Comparison of ENCODE assay signal across 23 cellular contexts in genomic region chr14:21999400-21999799, GRCh38.
DNase-seq lines count a peak whose midpoint lies in the region; ATAC-seq and TF ChIP-seq lines count a peak whose summit lies in the region.
"Had no signal": no experiment of that assay in that cellular context is flagged by ENCODE, and none has a peak within 500 bp of the region (broad histone marks: within the 10 kb centered on the region; RNA-seq: fewer than 3 reads in every experiment).

No MANE protein-coding gene starts in this region.

- no peak overlapping the region for H3K4me2 ChIP-seq in neural progenitor cell

- H3K9ac ChIP-seq in neural progenitor cell, result no peak overlapping the region
- H3K9ac ChIP-seq: GM23248 had no signal

- H3K27me3 ChIP-seq in RWPE2 (ENCODE audit: insufficient read depth, poor library complexity, severe bottlenecking) (no peaks in the 10 kb centered on the region), neural progenitor cell (no peaks in the 10 kb centered on the region)
- H3K27me3 ChIP-seq: pancreas, tibial artery had no signal

- no peaks in the 10 kb centered on the region for H3K9me3 Mint-ChIP-seq in activated naive CD4-positive, alpha-beta T cell treated with anti-CD3 and anti-CD28 coated beads, Interleukin-2, amount 10 ng/mL, durations not matched to agents 7 days and 5 days
- no peaks in the 10 kb centered on the region for H3K9me3 Mint-ChIP-seq in activated naive CD4-positive, alpha-beta T cell treated with anti-CD3 and anti-CD28 coated beads, Interleukin-2, amount 50 U/mL, for 72 hours
- no peaks in the 10 kb centered on the region for H3K9me3 Mint-ChIP-seq in stimulated activated naive CD8-positive, alpha-beta T cell treated with anti-CD3 and anti-CD28 coated beads, Interleukin-15, Interleukin-2, amounts not matched to agents 100 ng/mL and 50 ng/mL, for 24 hours
- H3K9me3 Mint-ChIP-seq in neural progenitor cell, result no peaks in the 10 kb centered on the region
- H3K9me3 Mint-ChIP-seq: effector memory CD8-positive, alpha-beta T cell; natural killer cell; stimulated activated naive B cell treated with anti-CD40 and anti-IgM and Interleukin-4, amounts not matched to agents 10 μg/mL and 1 μg/mL and 100 μg/mL, for 72 hours had no signal

- H4K20me1 ChIP-seq in neural progenitor cell (ENCODE audit: low read depth), result no peaks in the 10 kb centered on the region

- H3K4me1 Mint-ChIP-seq in activated naive CD4-positive, alpha-beta T cell treated with anti-CD3 and anti-CD28 coated beads, Interleukin-2, amount 10 ng/mL, durations not matched to agents 7 days and 5 days, result peaks cover 37% of the 10 kb centered on the region
- H3K4me1 Mint-ChIP-seq in stimulated activated naive CD8-positive, alpha-beta T cell treated with anti-CD3 and anti-CD28 coated beads, Interleukin-15, Interleukin-2, amounts not matched to agents 100 ng/mL and 50 ng/mL, for 24 hours (ENCODE audit: low read depth), result peaks cover 31% of the 10 kb centered on the region
- peaks cover 6% of the 10 kb centered on the region for H3K4me1 Mint-ChIP-seq in neural progenitor cell
- H3K4me1 Mint-ChIP-seq: IgD-negative memory B cell; stimulated activated naive B cell treated with anti-CD40 and anti-IgM and Interleukin-4, amounts not matched to agents 10 μg/mL and 1 μg/mL and 100 μg/mL, for 72 hours had no signal

- no peaks in the 10 kb centered on the region for H3K79me2 ChIP-seq in neural progenitor cell (ENCODE audit: low read depth)

- peaks cover 4% of the 10 kb centered on the region for H3K27me3 Mint-ChIP-seq in activated naive CD4-positive, alpha-beta T cell treated with anti-CD3 and anti-CD28 coated beads, Interleukin-2, amount 10 ng/mL, durations not matched to agents 7 days and 5 days
- H3K27me3 Mint-ChIP-seq in stimulated activated naive CD8-positive, alpha-beta T cell treated with anti-CD3 and anti-CD28 coated beads, Interleukin-15, Interleukin-2, amounts not matched to agents 100 ng/mL and 50 ng/mL, for 24 hours, result peaks cover under 1% of the 10 kb centered on the region
- H3K27me3 Mint-ChIP-seq in neural progenitor cell (ENCODE audit: insufficient read depth, low read depth), result no peaks in the 10 kb centered on the region
- H3K27me3 Mint-ChIP-seq: effector memory CD8-positive, alpha-beta T cell had no signal

- no peak overlapping the region for H3K4me3 ChIP-seq in RWPE2 (ENCODE audit: severe bottlenecking)
- no peak overlapping the region for H3K4me3 ChIP-seq in neural progenitor cell
- H3K4me3 ChIP-seq: GM23248, pancreas, right lobe of liver, tibial artery had no signal

- H3K36me3 ChIP-seq in RWPE2 (ENCODE audit: low read depth) (no peaks in the 10 kb centered on the region), neural progenitor cell (no peaks in the 10 kb centered on the region)
- H3K36me3 ChIP-seq: pancreas, right lobe of liver, tibial artery had no signal

- H3K4me1 ChIP-seq in RWPE2 (ENCODE audit: insufficient read depth, poor library complexity, severe bottlenecking), result no peaks in the 10 kb centered on the region
- H3K4me1 ChIP-seq in neural progenitor cell, result no peaks in the 10 kb centered on the region
- H3K4me1 ChIP-seq: pancreas, right lobe of liver, tibial artery had no signal

- 0 out of 3 replicates have a peak, but pooled peaks have one; percentile 52 for ATAC-seq in RWPE2 (ENCODE audit: low read depth)
- peak; percentile 17 to 20 for ATAC-seq in activated naive CD4-positive, alpha-beta T cell treated with anti-CD3 and anti-CD28 coated beads, Interleukin-2, amount 50 U/mL, for 72 hours
- ATAC-seq: effector memory CD8-positive, alpha-beta T cell; left colon; natural killer cell; pancreas; right lobe of liver; Right ventricle myocardium inferior; stimulated activated naive B cell treated with anti-CD40 and anti-IgM and Interleukin-4, amounts not matched to agents 10 μg/mL and 1 μg/mL and 100 μg/mL, for 72 hours had no signal

- H3F3A ChIP-seq in neural progenitor cell (ENCODE audit: low read depth), result no peaks in the 10 kb centered on the region

- peaks cover 4% of the 10 kb centered on the region for H3K36me3 Mint-ChIP-seq in activated naive CD4-positive, alpha-beta T cell treated with anti-CD3 and anti-CD28 coated beads, Interleukin-2, amount 10 ng/mL, durations not matched to agents 7 days and 5 days
- H3K36me3 Mint-ChIP-seq in activated naive CD4-positive, alpha-beta T cell treated with anti-CD3 and anti-CD28 coated beads, Interleukin-2, amount 50 U/mL, for 72 hours, result peaks cover 0 to 12% of the 10 kb centered on the region in 2 donors
- peaks cover 5% of the 10 kb centered on the region for H3K36me3 Mint-ChIP-seq in stimulated activated naive CD8-positive, alpha-beta T cell treated with anti-CD3 and anti-CD28 coated beads, Interleukin-15, Interleukin-2, amounts not matched to agents 100 ng/mL and 50 ng/mL, for 24 hours (ENCODE audit: low read depth)
- no peaks in the 10 kb centered on the region for H3K36me3 Mint-ChIP-seq in neural progenitor cell
- H3K36me3 Mint-ChIP-seq: IgD-negative memory B cell; natural killer cell; stimulated activated naive B cell treated with anti-CD40 and anti-IgM and Interleukin-4, amounts not matched to agents 10 μg/mL and 1 μg/mL and 100 μg/mL, for 72 hours had no signal

- H3K4me3 Mint-ChIP-seq in activated naive CD4-positive, alpha-beta T cell treated with anti-CD3 and anti-CD28 coated beads, Interleukin-2, amount 10 ng/mL, durations not matched to agents 7 days and 5 days, result peak overlapping the region; percentile 95
- H3K4me3 Mint-ChIP-seq in stimulated activated naive CD8-positive, alpha-beta T cell treated with anti-CD3 and anti-CD28 coated beads, Interleukin-15, Interleukin-2, amounts not matched to agents 100 ng/mL and 50 ng/mL, for 24 hours, result peak overlapping the region; percentile 87
- H3K4me3 Mint-ChIP-seq in neural progenitor cell, result no peak overlapping the region
- H3K4me3 Mint-ChIP-seq: IgD-negative memory B cell; natural killer cell; stimulated activated naive B cell treated with anti-CD40 and anti-IgM and Interleukin-4, amounts not matched to agents 10 μg/mL and 1 μg/mL and 100 μg/mL, for 72 hours had no signal

- H3K9me3 ChIP-seq in RWPE2 (ENCODE audit: severe bottlenecking), result no peaks in the 10 kb centered on the region
- H3K9me3 ChIP-seq in neural progenitor cell (ENCODE audit: low read depth), result no peaks in the 10 kb centered on the region
- H3K9me3 ChIP-seq: pancreas, right lobe of liver, tibial artery had no signal

- no peak overlapping the region for H3K27ac ChIP-seq in RWPE2 (ENCODE audit: poor library complexity, severe bottlenecking)
- H3K27ac ChIP-seq in neural progenitor cell, result no peak overlapping the region
- H3K27ac ChIP-seq: GM23248, pancreas, right lobe of liver, tibial artery had no signal

- peak overlapping the region; percentile 67 for H3K27ac Mint-ChIP-seq in activated naive CD4-positive, alpha-beta T cell treated with anti-CD3 and anti-CD28 coated beads, Interleukin-2, amount 10 ng/mL, durations not matched to agents 7 days and 5 days
- peak overlapping the region in 1 of 2 donors; percentile 87 for H3K27ac Mint-ChIP-seq in activated naive CD4-positive, alpha-beta T cell treated with anti-CD3 and anti-CD28 coated beads, Interleukin-2, amount 50 U/mL, for 72 hours
- peak overlapping the region; percentile 55 for H3K27ac Mint-ChIP-seq in stimulated activated naive CD8-positive, alpha-beta T cell treated with anti-CD3 and anti-CD28 coated beads, Interleukin-15, Interleukin-2, amounts not matched to agents 100 ng/mL and 50 ng/mL, for 24 hours
- H3K27ac Mint-ChIP-seq in neural progenitor cell, result no peak overlapping the region
- H3K27ac Mint-ChIP-seq: IgD-negative memory B cell; natural killer cell; stimulated activated naive B cell treated with anti-CD40 and anti-IgM and Interleukin-4, amounts not matched to agents 10 μg/mL and 1 μg/mL and 100 μg/mL, for 72 hours had no signal

- CTCF ChIA-PET in activated naive CD4-positive, alpha-beta T cell treated with anti-CD3 and anti-CD28 coated beads, Interleukin-2, amount 10 ng/mL, durations not matched to agents 7 days and 5 days (lab: Charles Lee), result interaction anchor here (1.0 to 2.3 kb wide), 9 partner anchors 9 to 571 kb away, joined by 3 to 10 read pairs (median 5); no protein-coding TSS in a partner anchor

- TF ChIP-seq CTCF in RWPE2 (IDR thresholded peaks at IDR 0.05; ENCODE audit: poor library complexity, severe bottlenecking) (no peak), neural progenitor cell (IDR thresholded peaks at IDR 0.05) (no peak)

- peak; percentile 37 for DNase-seq in activated naive CD4-positive, alpha-beta T cell treated with anti-CD3 and anti-CD28 coated beads, Interleukin-2, amount 10 ng/mL, durations not matched to agents 7 days and 5 days
- DNase-seq in activated naive CD4-positive, alpha-beta T cell treated with Interleukin-2 at 50 U/mL for 16 hours, result no peak
- no peak for DNase-seq in RWPE2 (ENCODE audit: low spot score)
- no peak for DNase-seq in activated naive CD4-positive, alpha-beta T cell treated with anti-CD3 and anti-CD28 coated beads, Interleukin-2, amount 50 U/mL, for 72 hours (ENCODE audit: low spot score in 2 of 2)
- DNase-seq in NCI-H1048 (lab: John Stamatoyannopoulos, UW), result no peak
- DNase-seq in neural progenitor cell (ENCODE audit: low spot score), result no peak
- DNase-seq: activated gamma-delta T cell treated with Interleukin-2 at 50 U/mL for 16 hours; DMS79; effector memory CD8-positive, alpha-beta T cell; GM23248; left colon; mesendoderm; natural killer cell; NCI-H1417 treated with DMSO at 0.1 percent for 48 hours; NCI-H2171; NCI-H526; pancreas; right lobe of liver; stimulated activated naive B cell treated with anti-CD40 and anti-IgM and Interleukin-4, amounts not matched to agents 10 μg/mL and 1 μg/mL and 100 μg/mL, for 72 hours; tibial artery had no signal

- no peak overlapping the region for H2AFZ ChIP-seq in neural progenitor cell (replicated peaks)
- H2AFZ ChIP-seq: GM23248 had no signal
